Comparison of ENCODE assay signal across 2 cellular contexts in the genomic region with DNA sequence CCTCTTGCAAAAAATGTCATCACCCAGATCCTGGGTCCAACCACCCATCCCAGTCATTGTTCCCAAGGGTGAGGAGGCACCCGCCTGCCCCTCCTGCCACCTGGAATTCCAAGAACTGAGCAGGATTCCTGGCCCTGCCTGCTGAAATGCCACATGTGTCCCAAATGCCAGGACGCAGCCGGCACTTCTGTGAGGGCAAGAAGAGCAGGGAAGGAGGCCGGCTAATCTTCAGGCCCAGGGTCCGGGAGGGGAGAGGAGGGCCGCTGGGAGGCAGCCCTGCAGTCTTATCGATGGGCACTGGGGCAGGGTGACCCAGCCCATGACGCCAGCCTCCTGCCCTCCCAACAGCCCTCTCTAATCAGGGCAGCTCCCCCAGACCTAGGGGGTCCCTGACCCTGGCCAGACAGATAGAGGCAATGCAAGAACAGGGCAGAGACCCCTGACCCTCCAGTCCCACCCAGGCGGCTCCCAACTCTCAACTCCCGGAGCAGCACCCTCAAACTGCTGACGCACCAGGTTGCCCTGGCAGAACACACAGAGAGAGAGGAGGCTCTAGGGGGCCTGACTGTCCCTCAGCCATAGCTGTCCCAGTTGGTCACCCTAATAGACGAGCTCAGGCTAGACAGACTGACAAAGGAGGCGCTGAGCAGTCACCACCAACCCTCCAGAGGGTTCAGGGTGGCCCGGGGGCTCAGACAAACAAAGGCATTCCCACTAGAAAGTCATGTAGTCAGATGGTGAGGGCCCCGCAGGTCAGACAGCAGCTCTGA.
TF ChIP-seq lines count a peak whose summit lies in the region.

No MANE protein-coding gene starts in this region.

TF ChIP-seq in SK-N-SH, 30 proteins besides CTCF, POLR2A, EP300 and RAD21:
- TF ChIP-seq SMC3 (IDR thresholded peaks at IDR 0.05; ENCODE audit: low read depth, low read length), result no peak
- TF ChIP-seq RXRA (IDR thresholded peaks at IDR 0.05; ENCODE audit: borderline replicate concordance, low read depth), result no peak
- no peak for TF ChIP-seq FOXM1 (IDR thresholded peaks at IDR 0.05; ENCODE audit: low read depth)
- no peak for TF ChIP-seq TEAD4 (IDR thresholded peaks at IDR 0.05; ENCODE audit: borderline replicate concordance, insufficient read depth)
- no peak for TF ChIP-seq TAF1 (IDR thresholded peaks at IDR 0.05; ENCODE audit: borderline replicate concordance, low read depth, low read length)
- TF ChIP-seq, protein P1, sequence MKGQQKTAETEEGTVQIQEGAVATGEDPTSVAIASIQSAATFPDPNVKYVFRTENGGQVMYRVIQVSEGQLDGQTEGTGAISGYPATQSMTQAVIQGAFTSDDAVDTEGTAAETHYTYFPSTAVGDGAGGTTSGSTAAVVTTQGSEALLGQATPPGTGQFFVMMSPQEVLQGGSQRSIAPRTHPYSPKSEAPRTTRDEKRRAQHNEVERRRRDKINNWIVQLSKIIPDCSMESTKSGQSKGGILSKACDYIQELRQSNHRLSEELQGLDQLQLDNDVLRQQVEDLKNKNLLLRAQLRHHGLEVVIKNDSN (IDR thresholded peaks at IDR 0.05; ENCODE audit: borderline replicate concordance, low read depth), result no peak

TF ChIP-seq in SK-N-SH treated with all-trans-retinoic acid at 6 μM for 48 hours, 23 proteins besides CTCF, POLR2A, EP300 and RAD21 (continued from another document):
- TF ChIP-seq, protein P2, sequence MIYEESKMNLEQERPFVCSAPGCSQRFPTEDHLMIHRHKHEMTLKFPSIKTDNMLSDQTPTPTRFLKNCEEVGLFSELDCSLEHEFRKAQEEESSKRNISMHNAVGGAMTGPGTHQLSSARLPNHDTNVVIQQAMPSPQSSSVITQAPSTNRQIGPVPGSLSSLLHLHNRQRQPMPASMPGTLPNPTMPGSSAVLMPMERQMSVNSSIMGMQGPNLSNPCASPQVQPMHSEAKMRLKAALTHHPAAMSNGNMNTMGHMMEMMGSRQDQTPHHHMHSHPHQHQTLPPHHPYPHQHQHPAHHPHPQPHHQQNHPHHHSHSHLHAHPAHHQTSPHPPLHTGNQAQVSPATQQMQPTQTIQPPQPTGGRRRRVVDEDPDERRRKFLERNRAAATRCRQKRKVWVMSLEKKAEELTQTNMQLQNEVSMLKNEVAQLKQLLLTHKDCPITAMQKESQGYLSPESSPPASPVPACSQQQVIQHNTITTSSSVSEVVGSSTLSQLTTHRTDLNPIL (CRISPR knock-in tag; IDR thresholded peaks at IDR 0.05; ENCODE audit: low read depth), result no peak
- no peak for TF ChIP-seq ZNF8 (CRISPR knock-in tag; IDR thresholded peaks at IDR 0.05)
- no peak for TF ChIP-seq ZFP3 (CRISPR knock-in tag; IDR thresholded peaks at IDR 0.05)
- TF ChIP-seq GLIS3 (CRISPR knock-in tag; IDR thresholded peaks at IDR 0.05), result no peak
- no peak for TF ChIP-seq ZNF565 (CRISPR knock-in tag; conservative IDR thresholded peaks at IDR 0.05; ENCODE audit: low read depth)
- TF ChIP-seq, protein P3, sequence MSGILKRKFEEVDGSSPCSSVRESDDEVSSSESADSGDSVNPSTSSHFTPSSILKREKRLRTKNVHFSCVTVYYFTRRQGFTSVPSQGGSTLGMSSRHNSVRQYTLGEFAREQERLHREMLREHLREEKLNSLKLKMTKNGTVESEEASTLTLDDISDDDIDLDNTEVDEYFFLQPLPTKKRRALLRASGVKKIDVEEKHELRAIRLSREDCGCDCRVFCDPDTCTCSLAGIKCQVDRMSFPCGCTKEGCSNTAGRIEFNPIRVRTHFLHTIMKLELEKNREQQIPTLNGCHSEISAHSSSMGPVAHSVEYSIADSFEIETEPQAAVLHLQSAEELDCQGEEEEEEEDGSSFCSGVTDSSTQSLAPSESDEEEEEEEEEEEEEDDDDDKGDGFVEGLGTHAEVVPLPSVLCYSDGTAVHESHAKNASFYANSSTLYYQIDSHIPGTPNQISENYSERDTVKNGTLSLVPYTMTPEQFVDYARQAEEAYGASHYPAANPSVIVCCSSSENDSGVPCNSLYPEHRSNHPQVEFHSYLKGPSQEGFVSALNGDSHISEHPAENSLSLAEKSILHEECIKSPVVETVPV (CRISPR knock-in tag; IDR thresholded peaks at IDR 0.05), result no peak
- TF ChIP-seq ESRRG (CRISPR knock-in tag; IDR thresholded peaks at IDR 0.05), result no peak
- TF ChIP-seq TOX (CRISPR knock-in tag; IDR thresholded peaks at IDR 0.05; ENCODE audit: borderline replicate concordance), result no peak
- TF ChIP-seq PPARA (CRISPR knock-in tag; IDR thresholded peaks at IDR 0.05; ENCODE audit: borderline replicate concordance), result no peak
- TF ChIP-seq, protein P4, sequence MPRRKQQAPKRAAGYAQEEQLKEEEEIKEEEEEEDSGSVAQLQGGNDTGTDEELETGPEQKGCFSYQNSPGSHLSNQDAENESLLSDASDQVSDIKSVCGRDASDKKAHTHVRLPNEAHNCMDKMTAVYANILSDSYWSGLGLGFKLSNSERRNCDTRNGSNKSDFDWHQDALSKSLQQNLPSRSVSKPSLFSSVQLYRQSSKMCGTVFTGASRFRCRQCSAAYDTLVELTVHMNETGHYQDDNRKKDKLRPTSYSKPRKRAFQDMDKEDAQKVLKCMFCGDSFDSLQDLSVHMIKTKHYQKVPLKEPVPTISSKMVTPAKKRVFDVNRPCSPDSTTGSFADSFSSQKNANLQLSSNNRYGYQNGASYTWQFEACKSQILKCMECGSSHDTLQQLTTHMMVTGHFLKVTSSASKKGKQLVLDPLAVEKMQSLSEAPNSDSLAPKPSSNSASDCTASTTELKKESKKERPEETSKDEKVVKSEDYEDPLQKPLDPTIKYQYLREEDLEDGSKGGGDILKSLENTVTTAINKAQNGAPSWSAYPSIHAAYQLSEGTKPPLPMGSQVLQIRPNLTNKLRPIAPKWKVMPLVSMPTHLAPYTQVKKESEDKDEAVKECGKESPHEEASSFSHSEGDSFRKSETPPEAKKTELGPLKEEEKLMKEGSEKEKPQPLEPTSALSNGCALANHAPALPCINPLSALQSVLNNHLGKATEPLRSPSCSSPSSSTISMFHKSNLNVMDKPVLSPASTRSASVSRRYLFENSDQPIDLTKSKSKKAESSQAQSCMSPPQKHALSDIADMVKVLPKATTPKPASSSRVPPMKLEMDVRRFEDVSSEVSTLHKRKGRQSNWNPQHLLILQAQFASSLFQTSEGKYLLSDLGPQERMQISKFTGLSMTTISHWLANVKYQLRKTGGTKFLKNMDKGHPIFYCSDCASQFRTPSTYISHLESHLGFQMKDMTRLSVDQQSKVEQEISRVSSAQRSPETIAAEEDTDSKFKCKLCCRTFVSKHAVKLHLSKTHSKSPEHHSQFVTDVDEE (CRISPR knock-in tag; IDR thresholded peaks at IDR 0.05), result no peak
- TF ChIP-seq BACH2 (CRISPR knock-in tag; IDR thresholded peaks at IDR 0.05; ENCODE audit: borderline replicate concordance), result no peak
- no peak for TF ChIP-seq TCF4 (CRISPR knock-in tag; IDR thresholded peaks at IDR 0.05; ENCODE audit: borderline replicate concordance)
